Comparison of ENCODE assay signal across 17 cellular contexts in genomic region chr6:111653961-111654360, GRCh38. TPM values are rescaled to one million over a fixed set of nuclear protein-coding genes. Genes with fewer than 3 reads are reported as not detected.
DNase-seq lines count a peak whose midpoint lies in the region; ATAC-seq and TF ChIP-seq lines count a peak whose summit lies in the region.
"Had no signal": no experiment of that assay in that cellular context is flagged by ENCODE, and none has a peak within 500 bp of the region (broad histone marks: within the 10 kb centered on the region; RNA-seq: fewer than 3 reads in every experiment).

No MANE protein-coding gene starts in this region.

- peak overlapping the region; percentile 54 for H3K27ac Mint-ChIP-seq in Caco-2 (ENCODE audit: unreplicated experiment)
- H3K27ac Mint-ChIP-seq in central memory CD8-positive, alpha-beta T cell (ENCODE audit: low read depth), result peak overlapping the region; percentile 1
- H3K27ac Mint-ChIP-seq: activated CD4-positive, alpha-beta memory T cell treated with anti-CD3 and anti-CD28 coated beads, Interleukin-2, amount 10 ng/mL, durations not matched to agents 7 days and 5 days; activated naive CD4-positive, alpha-beta T cell treated with anti-CD3 and anti-CD28 coated beads, Interleukin-2, amount 50 U/mL, for 72 hours; T-helper 17 cell had no signal

- TF ChIP-seq CTCF in Caco-2 (IDR thresholded peaks at IDR 0.05; ENCODE audit: insufficient read depth in 1 of 2, low read depth in 1 of 2, low read length in 1 of 2, severe bottlenecking in 1 of 2, unreplicated experiment in 1 of 2) (no peak), ovary (IDR thresholded peaks at IDR 0.05) (no peak), spleen (IDR thresholded peaks at IDR 0.05 in 8 of 11, conservative IDR thresholded peaks at IDR 0.05 in 3 of 11) (no peak)

- peaks cover 55% of the 10 kb centered on the region for H3K4me1 Mint-ChIP-seq in Caco-2 (ENCODE audit: low read depth, unreplicated experiment)
- H3K4me1 Mint-ChIP-seq in central memory CD8-positive, alpha-beta T cell, result no peaks in the 10 kb centered on the region
- H3K4me1 Mint-ChIP-seq: activated CD4-positive, alpha-beta memory T cell treated with anti-CD3 and anti-CD28 coated beads, Interleukin-2, amount 10 ng/mL, durations not matched to agents 7 days and 5 days had no signal

- CTCF ChIA-PET in Caco-2 (lab: Charles Lee), result no interaction called here

- no peaks in the 10 kb centered on the region for H3K36me3 Mint-ChIP-seq in Caco-2 (ENCODE audit: insufficient read depth, unreplicated experiment)
- H3K36me3 Mint-ChIP-seq in central memory CD8-positive, alpha-beta T cell (ENCODE audit: insufficient read depth), result peaks cover 8% of the 10 kb centered on the region

- BruUV-seq in Caco-2 (replicated peaks; lab: Mats Ljungman, UMichigan), result no TSS peak

- H3K36me3 ChIP-seq in Caco-2 (ENCODE audit: control insufficient read depth, insufficient read depth, low read length) (no peaks in the 10 kb centered on the region), ovary (no peaks in the 10 kb centered on the region), spleen (peaks cover 0 to 5% (median 0%) of the 10 kb centered on the region in 6 donors)
- H3K36me3 ChIP-seq: WERI-Rb-1 had no signal

- no peak for ATAC-seq in central memory CD8-positive, alpha-beta T cell (replicated peaks; ENCODE audit: extremely low read depth, poor library complexity, severe bottlenecking)
- ATAC-seq: activated naive CD4-positive, alpha-beta T cell treated with anti-CD3 and anti-CD28 coated beads, Interleukin-2, amount 50 U/mL, for 72 hours; T-helper 17 cell had no signal

- H3K9me3 ChIP-seq in Caco-2, result no peaks in the 10 kb centered on the region
- H3K9me3 ChIP-seq in ovary, result no peaks in the 10 kb centered on the region
- H3K9me3 ChIP-seq in spleen, result no peaks in the 10 kb centered on the region

- intact Hi-C loops in Caco-2 (cut with micrococcal nuclease; ENCODE audit: unreplicated experiment) (loop anchor here (1.0 kb wide), 1 partner anchor 23 kb away; no protein-coding TSS in a partner anchor), ovary (cut with DNase I) (no loop called here), spleen (cut with DNase I; ENCODE audit: low total_unique reads) (no loop called here)

- POLR2A ChIA-PET in Caco-2 (lab: Charles Lee), result no interaction called here

- no peak overlapping the region for H3K27ac ChIP-seq in ovary
- no peak overlapping the region for H3K27ac ChIP-seq in spleen
- H3K27ac ChIP-seq: PC-9, WERI-Rb-1 had no signal

- H3K4me1 ChIP-seq in Caco-2 (peaks cover 37% of the 10 kb centered on the region), ovary (ENCODE audit: insufficient read depth) (peaks cover 3% of the 10 kb centered on the region), spleen (peaks cover 0 to 9% (median 0%) of the 10 kb centered on the region in 6 donors)

- DNase-seq in Caco-2 (peak in 1 of 2 experiments; percentile 71), HT-29 (ENCODE audit: low spot score) (peak; percentile 42), NCI-H2171 (lab: John Stamatoyannopoulos, UW) (peak; percentile 81), AML-193 (lab: John Stamatoyannopoulos, UW) (no peak), ovary (no peak), spleen (no peak), kidney tubule cell (ENCODE audit: low spot score) (no peak)
- DNase-seq in central memory CD8-positive, alpha-beta T cell (ENCODE audit: low spot score in 2 of 2), result no peak
- DNase-seq: activated CD4-positive, alpha-beta memory T cell treated with anti-CD3 and anti-CD28 coated beads, Interleukin-2, amount 10 ng/mL, durations not matched to agents 7 days and 5 days; activated T-cell treated with anti-CD3 and anti-CD28 coated beads, Interleukin-2, amount 50 U/mL, for 24 hours; CD4-positive, alpha-beta T cell; NCI-H1694; NCI-H82; PC-9; T-helper 17 cell; WERI-Rb-1 had no signal

- H3K27me3 ChIP-seq in Caco-2 (replicated peaks; ENCODE audit: control insufficient read depth, insufficient read depth, low read length) (no peaks in the 10 kb centered on the region), ovary (no peaks in the 10 kb centered on the region), spleen (replicated peaks in 1 of 7) (no peaks in the 10 kb centered on the region)

- peak overlapping the region; percentile 58 for H3K4me3 Mint-ChIP-seq in Caco-2 (ENCODE audit: unreplicated experiment)
- H3K4me3 Mint-ChIP-seq in central memory CD8-positive, alpha-beta T cell, result no peak overlapping the region
- H3K4me3 Mint-ChIP-seq: activated CD4-positive, alpha-beta memory T cell treated with anti-CD3 and anti-CD28 coated beads, Interleukin-2, amount 10 ng/mL, durations not matched to agents 7 days and 5 days; activated T-cell treated with anti-CD3 and anti-CD28 coated beads, Interleukin-2, amount 50 U/mL, for 24 hours; CD4-positive, alpha-beta T cell; T-helper 17 cell had no signal

- H3K27me3 Mint-ChIP-seq in Caco-2 (ENCODE audit: insufficient read depth, unreplicated experiment), result no peaks in the 10 kb centered on the region
- H3K27me3 Mint-ChIP-seq in central memory CD8-positive, alpha-beta T cell, result no peaks in the 10 kb centered on the region
- H3K27me3 Mint-ChIP-seq: activated CD4-positive, alpha-beta memory T cell treated with anti-CD3 and anti-CD28 coated beads, Interleukin-2, amount 10 ng/mL, durations not matched to agents 7 days and 5 days; activated T-cell treated with anti-CD3 and anti-CD28 coated beads, Interleukin-2, amount 50 U/mL, for 24 hours; CD4-positive, alpha-beta T cell; T-helper 17 cell had no signal

- H3K4me3 ChIP-seq in Caco-2 (ENCODE audit: low read depth, low read length) (no peak overlapping the region), ovary (no peak overlapping the region), spleen (no peak overlapping the region)
- H3K4me3 ChIP-seq: PC-9 had no signal

- 64 to 84% (median 83%) methylated on average over 2 of the region's 2 CpGs for WGBS in ovary, 3 donors
- WGBS in spleen, 5 donors, result 82 to 97% (median 88%) methylated on average over 2 of the region's 2 CpGs

- H3K9me3 Mint-ChIP-seq in Caco-2 (ENCODE audit: unreplicated experiment), result no peaks in the 10 kb centered on the region
- no peaks in the 10 kb centered on the region for H3K9me3 Mint-ChIP-seq in central memory CD8-positive, alpha-beta T cell
- H3K9me3 Mint-ChIP-seq: activated CD4-positive, alpha-beta memory T cell treated with anti-CD3 and anti-CD28 coated beads, Interleukin-2, amount 10 ng/mL, durations not matched to agents 7 days and 5 days; activated naive CD4-positive, alpha-beta T cell treated with anti-CD3 and anti-CD28 coated beads, Interleukin-2, amount 50 U/mL, for 72 hours; activated T-cell treated with anti-CD3 and anti-CD28 coated beads, Interleukin-2, amount 50 U/mL, for 24 hours; CD4-positive, alpha-beta T cell had no signal

- no peak for TF ChIP-seq EP300 in ovary (IDR thresholded peaks at IDR 0.05)

- TF ChIP-seq POLR2A in ovary (IDR thresholded peaks at IDR 0.05), result no peak
- TF ChIP-seq POLR2A in spleen (IDR thresholded peaks at IDR 0.05), result no peak

RNA-seq across cellular contexts. Expression of gene TRAF3IP2, which starts 48.3 kb away (rescaled TPM):
- total RNA-seq in Caco-2 (2022), result 14.9 and 16.2 TPM in 2 replicates
- 11.7 and 12.2 TPM in 2 replicates for total RNA-seq in HT-29 (2014; rRNA removed; shearing (Covaris generic))
- total RNA-seq in ovary, result 10 to 100 TPM; 14.9 to 43.0 (median 23.8) TPM
- polyA plus RNA-seq in ovary, result 10 to 100 TPM; 19.2 to 26.0 TPM
- 10 to 100 TPM in 6 of 7 donors, 1 to 10 TPM in 1; 9.4 to 26.0 (median 15.2) TPM for total RNA-seq in spleen
- 10 to 100 TPM; 18.5 to 30.1 (median 25.6) TPM for polyA plus RNA-seq in spleen

Comparison
In these comparisons a context has a peak if more than half of its experiments do, and no peak if none do; other contexts are left out.
1. DNase-seq: peak in HT-29 (single experiment) and NCI-H2171 (single experiment); none in central memory CD8-positive, alpha-beta T cell (0 of 2), AML-193 (0 of 2), ovary (0 of 5), spleen (single experiment) and kidney tubule cell (single experiment).